22 cellular contexts compared by ENCODE assay signal in the genomic region with DNA sequence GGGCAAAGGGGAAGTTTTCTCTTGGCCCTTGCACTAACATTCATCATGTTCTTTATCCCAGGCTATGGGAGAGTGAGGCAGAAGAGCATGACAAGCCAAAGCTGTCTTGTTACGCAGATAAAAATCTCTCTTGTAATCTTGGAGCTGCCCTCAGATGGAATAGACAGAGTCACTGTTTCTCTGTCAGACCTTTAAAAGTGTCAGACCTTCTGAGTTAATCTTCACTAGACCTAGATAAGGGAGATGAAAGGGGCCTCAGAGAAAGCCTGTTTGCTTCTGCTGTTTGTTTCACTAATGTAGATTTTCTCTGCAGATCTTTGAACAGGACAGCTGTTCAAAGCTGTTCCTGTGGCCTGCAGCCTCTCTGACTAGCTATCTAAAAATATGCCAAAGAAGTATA.
DNase-seq lines count a peak whose midpoint lies in the region; ATAC-seq, FAIRE-seq and TF ChIP-seq lines count a peak whose summit lies in the region.
"Had no signal": no experiment of that assay in that cellular context is flagged by ENCODE, and none has a peak within 500 bp of the region (broad histone marks: within the 10 kb centered on the region; RNA-seq: fewer than 3 reads in every experiment).

No MANE protein-coding gene starts in this region.

- no peaks in the 10 kb centered on the region for H3K9me2 ChIP-seq in MM.1S (replicated peaks; ENCODE audit: insufficient read depth, low read length)

- H3K36me3 ChIP-seq in MM.1S (replicated peaks; ENCODE audit: insufficient read depth, low read length) (no peaks in the 10 kb centered on the region), mesodermal cell (ENCODE audit: control insufficient read depth, insufficient read depth, low read length) (no peaks in the 10 kb centered on the region), prostate gland (no peaks in the 10 kb centered on the region)
- H3K36me3 ChIP-seq: SJCRH30 had no signal

- TF ChIP-seq POLR2A in GM12892 (IDR thresholded peaks at IDR 0.05; ENCODE audit: low read depth, low read length) (no peak), prostate gland (IDR thresholded peaks at IDR 0.05) (no peak)

- TF ChIP-seq CTCF in MM.1S (IDR thresholded peaks at IDR 0.05; ENCODE audit: low read length) (no peak), prostate gland (IDR thresholded peaks at IDR 0.05) (no peak)

- H3K4me3 ChIP-seq in MM.1S (ENCODE audit: low read length) (no peak overlapping the region), mesodermal cell (ENCODE audit: extremely low read depth, insufficient read depth, low read length, poor library complexity, severe bottlenecking) (no peak overlapping the region), prostate gland (no peak overlapping the region)
- H3K4me3 ChIP-seq: A549, SJCRH30 had no signal

- no peaks in the 10 kb centered on the region for H3F3A ChIP-seq in MM.1S (ENCODE audit: insufficient read depth, low read length)

- no peaks in the 10 kb centered on the region for H3K9me3 ChIP-seq in MM.1S (replicated peaks; ENCODE audit: insufficient read depth, low read length)
- peaks cover 11% of the 10 kb centered on the region for H3K9me3 ChIP-seq in mesodermal cell (ENCODE audit: control insufficient read depth, low read length)
- no peaks in the 10 kb centered on the region for H3K9me3 ChIP-seq in prostate gland
- H3K9me3 ChIP-seq: SJCRH30 had no signal

- H3K27ac ChIP-seq in MM.1S (ENCODE audit: low read length) (no peak overlapping the region), mesodermal cell (ENCODE audit: low read depth, low read length, severe bottlenecking) (peak overlapping the region; percentile 55), prostate gland (no peak overlapping the region)
- H3K27ac ChIP-seq: A549, C4-2B, RWPE1, SJCRH30 had no signal

- H2AFZ ChIP-seq in MM.1S (ENCODE audit: low read length), result no peak overlapping the region

- no peaks in the 10 kb centered on the region for H3K27me3 ChIP-seq in MM.1S (replicated peaks; ENCODE audit: insufficient read depth, low read length)
- H3K27me3 ChIP-seq in prostate gland (replicated peaks; ENCODE audit: insufficient read depth), result no peaks in the 10 kb centered on the region
- H3K27me3 ChIP-seq: SJCRH30 had no signal

- intact Hi-C loops in prostate gland (cut with DNase I), result no loop called here

- FAIRE-seq in GM12892 (lab: Jason Lieb, UNC), result peak; percentile 30
- FAIRE-seq: A549, H54 had no signal

- DNase-seq in GM12892 (ENCODE audit: insufficient read length) (no peak), MM.1S (no peak), prostate gland (ENCODE audit: low spot score) (no peak)
- DNase-seq in stimulated activated naive CD4-positive, alpha-beta T cell (lab: John Stamatoyannopoulos, UW), result no peak
- no peak for DNase-seq in activated naive CD4-positive, alpha-beta T cell treated with Interleukin-2 at 50 U/mL for 16 hours
- DNase-seq: DMS 273 treated with DMSO at 0.1 percent for 48 hours, GF-D8, HFFc6, Kasumi-1, NCI-H1105 treated with DMSO at 0.1 percent for 48 hours, NCI-H187, NCI-H345, NCI-H69, PC-3 had no signal

- ATAC-seq in GM19397 (IDR thresholded peaks at IDR 0.05; ENCODE audit: unreplicated experiment) (peak; percentile 56), GM21529 (IDR thresholded peaks at IDR 0.05; ENCODE audit: unreplicated experiment) (no peak)
- ATAC-seq: PC-3 had no signal

- H3K79me2 ChIP-seq in MM.1S (ENCODE audit: low read length), result no peaks in the 10 kb centered on the region

- H3K4me1 ChIP-seq in MM.1S (ENCODE audit: low read length) (peaks cover 13% of the 10 kb centered on the region), mesodermal cell (ENCODE audit: control insufficient read depth, insufficient read depth, low read length, poor library complexity, severe bottlenecking) (peaks cover 7% of the 10 kb centered on the region), prostate gland (replicated peaks) (no peaks in the 10 kb centered on the region)
- H3K4me1 ChIP-seq: A549 had no signal

- H4K20me1 ChIP-seq in MM.1S (ENCODE audit: insufficient read depth, low read length), result no peaks in the 10 kb centered on the region

- H3K9ac ChIP-seq in MM.1S (ENCODE audit: low read length), result no peak overlapping the region

- WGBS in mesodermal cell (ENCODE audit: insufficient coverage in 2 of 2), 2 experiments, result 71% methylated on average over 1 of the region's 1 CpG
- 40% methylated on average over 1 of the region's 1 CpG for WGBS in prostate gland

- 0 out of 2 replicates have a peak overlapping the region, but pooled peaks have one; percentile 15 for H3K4me2 ChIP-seq in MM.1S (ENCODE audit: low read depth, low read length)
- H3K4me2 ChIP-seq: A549 had no signal
